9 cellular contexts compared by ENCODE assay signal in the genomic region with DNA sequence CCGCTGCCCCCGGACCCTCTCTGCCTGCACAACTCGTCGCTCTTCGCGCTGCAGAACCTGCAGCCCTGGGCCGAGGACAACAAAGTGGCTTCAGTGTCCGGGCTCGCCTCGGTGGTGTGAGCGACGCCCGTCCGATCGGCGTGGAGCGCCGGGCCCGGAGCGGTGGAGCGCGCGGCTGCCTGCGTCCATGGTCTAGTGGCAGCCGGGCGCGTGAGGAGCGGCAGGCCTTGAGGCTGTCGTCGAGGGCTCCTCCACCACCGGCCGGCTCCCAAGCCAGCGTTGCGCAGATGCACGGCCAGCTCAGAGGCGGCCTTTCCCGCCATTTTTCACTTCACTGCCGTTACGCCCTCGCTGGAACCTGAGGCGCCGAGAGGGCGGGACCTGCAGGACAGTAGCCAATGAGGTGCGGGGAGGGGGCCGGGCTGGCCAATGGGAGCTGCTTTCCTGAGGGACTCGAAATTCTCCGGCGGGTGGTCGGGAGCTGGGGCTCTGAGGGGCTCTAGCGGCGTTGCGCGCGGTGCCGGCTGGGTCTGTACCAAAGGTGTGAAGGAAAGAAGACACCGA. TPM values are rescaled to one million over a fixed set of nuclear protein-coding genes. Genes with fewer than 3 reads are reported as not detected.
DNase-seq lines count a peak whose midpoint lies in the region; ATAC-seq and TF ChIP-seq lines count a peak whose summit lies in the region.
"Had no signal": no experiment of that assay in that cellular context is flagged by ENCODE, and none has a peak within 500 bp of the region (broad histone marks: within the 10 kb centered on the region; RNA-seq: fewer than 3 reads in every experiment).

No MANE protein-coding gene starts in this region.

- TF ChIP-seq CTCF in chondrocyte (IDR thresholded peaks at IDR 0.05) (no peak), lower leg skin (IDR thresholded peaks at IDR 0.05) (no peak)

- peak overlapping the region; percentile 1 for H3K4me3 ChIP-seq in lower leg skin (ENCODE audit: low read depth, poor library complexity, severe bottlenecking)

- peaks cover 76% of the 10 kb centered on the region for H3K27me3 Mint-ChIP-seq in chondrocyte (ENCODE audit: low read depth)

- TF ChIP-seq POLR2A in lower leg skin (IDR thresholded peaks at IDR 0.05) = no peak

- intact Hi-C loops in lower leg skin (cut with DNase I; ENCODE audit: low total_unique reads) = no loop called here

- H3K9me3 Mint-ChIP-seq in chondrocyte (ENCODE audit: low read depth) = no peaks in the 10 kb centered on the region

- 4 to 10% methylated on average over 17 to 31 of the region's 56 CpGs for WGBS in lower leg skin, 2 donors

- H3K36me3 Mint-ChIP-seq in chondrocyte (ENCODE audit: low read depth) = no peaks in the 10 kb centered on the region

- ATAC-seq in GM21423 (IDR thresholded peaks at IDR 0.05; ENCODE audit: unreplicated experiment) (peak; percentile 63), HG03196 (IDR thresholded peaks at IDR 0.05; ENCODE audit: unreplicated experiment) (no peak)

- H3K4me1 Mint-ChIP-seq in chondrocyte (ENCODE audit: low read depth) = peaks cover 7% of the 10 kb centered on the region

- peak overlapping the region; percentile 52 for H3K4me3 Mint-ChIP-seq in chondrocyte (ENCODE audit: unreplicated experiment)

- no peak overlapping the region for H3K27ac Mint-ChIP-seq in chondrocyte (ENCODE audit: unreplicated experiment)

- peak; percentile 70 for DNase-seq in activated CD4-positive, alpha-beta T cell treated with anti-CD3 and anti-CD28 coated beads for 24 hours (ENCODE audit: low read depth in 2 of 2)
- peak; percentile 91 for DNase-seq in chondrocyte (ENCODE audit: low spot score)
- DNase-seq in lower leg skin (ENCODE audit: low spot score in 2 of 2) = no peak
- DNase-seq in stimulated activated CD4-positive, alpha-beta T cell treated with anti-CD3 and anti-CD28 coated beads, TNF-alpha, amount 100 ng/mL, for 4 hours (ENCODE audit: low read depth in 3 of 3) = peak in 2 of 3 experiments; percentile 51 to 70
- DNase-seq in GF-D8 (lab: John Stamatoyannopoulos, UW) = no peak
- DNase-seq in NCI-H2196 (lab: John Stamatoyannopoulos, UW; ENCODE audit: unreplicated experiment) = no peak

RNA-seq across cellular contexts. Expression of gene TLX2, which starts 1.9 kb away (rescaled TPM):
- total RNA-seq in chondrocyte (0.10 TPM in 1 of 3 replicates, not detected in the others), lower leg skin (not detected)

RNA-seq across cellular contexts. Expression of gene PCGF1, which starts 8.7 kb away (rescaled TPM):
- total RNA-seq in chondrocyte = 26.1 to 30.7 TPM (median 30.0 TPM) in 3 replicates
- total RNA-seq in lower leg skin = 10 to 100 TPM; 13.3 to 38.4 (median 24.1) TPM

RNA-seq across cellular contexts. Expression of gene DQX1, which starts 9.9 kb away (rescaled TPM):
- 0.34 TPM in 1 of 3 replicates, not detected in the others for total RNA-seq in chondrocyte
- total RNA-seq in lower leg skin = 1 to 10 TPM; 1.9 to 8.0 (median 6.2) TPM
- total RNA-seq: NCI-H460 had no signal

RNA-seq across cellular contexts. Expression of gene AUP1, which starts 13.4 kb away (rescaled TPM):
- total RNA-seq in chondrocyte = 76.8 to 94.3 TPM (median 79.8 TPM) in 3 replicates
- total RNA-seq in lower leg skin = 100 to 1,000 TPM in 3 of 4 donors, 10 to 100 TPM in 1; 94.0 to 116 (median 112) TPM

RNA-seq across cellular contexts. Expression of gene HTRA2, which starts 13.6 kb away (rescaled TPM):
- total RNA-seq in chondrocyte = 23.8 to 31.2 TPM (median 24.2 TPM) in 3 replicates
- total RNA-seq in lower leg skin = 10 to 100 TPM; 22.6 to 28.6 (median 25.2) TPM

Comparison
In these comparisons a context has a peak if more than half of its experiments do, and no peak if none do; other contexts are left out.
1. DNase-seq: peak in activated CD4-positive, alpha-beta T cell treated with anti-CD3 and anti-CD28 coated beads for 24 hours (2 of 2), chondrocyte (single experiment) and stimulated activated CD4-positive, alpha-beta T cell treated with anti-CD3 and anti-CD28 coated beads, TNF-alpha, amount 100 ng/mL, for 4 hours (2 of 3); none in lower leg skin (0 of 2), GF-D8 (single experiment) and NCI-H2196 (single experiment).